ENCODE assay signal across 1 cellular context in the genomic region with DNA sequence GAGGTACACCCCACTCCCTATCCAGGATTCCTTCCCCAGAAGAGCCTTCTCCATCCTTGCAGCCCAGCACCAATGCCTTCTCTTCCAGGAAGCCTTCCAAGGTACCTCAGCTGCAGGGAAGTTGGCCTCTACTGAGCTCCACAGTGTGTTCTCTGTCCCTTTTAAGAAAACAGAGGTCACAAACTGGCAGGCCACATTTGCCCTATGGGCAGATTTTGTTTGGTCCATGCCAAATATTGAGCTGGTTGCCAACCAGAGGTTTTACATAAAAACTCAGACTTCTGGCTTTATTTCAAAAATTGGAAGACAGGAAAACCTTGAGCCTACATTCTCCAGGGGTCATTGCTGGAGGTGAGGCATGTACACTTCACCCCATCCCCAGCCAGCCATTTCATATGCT.
TF ChIP-seq lines count a peak whose summit lies in the region.

No MANE protein-coding gene starts in this region.

TF ChIP-seq in WTC11, 78 proteins besides CTCF, POLR2A, EP300 and RAD21 (continued from another document):
- TF ChIP-seq, protein P1, sequence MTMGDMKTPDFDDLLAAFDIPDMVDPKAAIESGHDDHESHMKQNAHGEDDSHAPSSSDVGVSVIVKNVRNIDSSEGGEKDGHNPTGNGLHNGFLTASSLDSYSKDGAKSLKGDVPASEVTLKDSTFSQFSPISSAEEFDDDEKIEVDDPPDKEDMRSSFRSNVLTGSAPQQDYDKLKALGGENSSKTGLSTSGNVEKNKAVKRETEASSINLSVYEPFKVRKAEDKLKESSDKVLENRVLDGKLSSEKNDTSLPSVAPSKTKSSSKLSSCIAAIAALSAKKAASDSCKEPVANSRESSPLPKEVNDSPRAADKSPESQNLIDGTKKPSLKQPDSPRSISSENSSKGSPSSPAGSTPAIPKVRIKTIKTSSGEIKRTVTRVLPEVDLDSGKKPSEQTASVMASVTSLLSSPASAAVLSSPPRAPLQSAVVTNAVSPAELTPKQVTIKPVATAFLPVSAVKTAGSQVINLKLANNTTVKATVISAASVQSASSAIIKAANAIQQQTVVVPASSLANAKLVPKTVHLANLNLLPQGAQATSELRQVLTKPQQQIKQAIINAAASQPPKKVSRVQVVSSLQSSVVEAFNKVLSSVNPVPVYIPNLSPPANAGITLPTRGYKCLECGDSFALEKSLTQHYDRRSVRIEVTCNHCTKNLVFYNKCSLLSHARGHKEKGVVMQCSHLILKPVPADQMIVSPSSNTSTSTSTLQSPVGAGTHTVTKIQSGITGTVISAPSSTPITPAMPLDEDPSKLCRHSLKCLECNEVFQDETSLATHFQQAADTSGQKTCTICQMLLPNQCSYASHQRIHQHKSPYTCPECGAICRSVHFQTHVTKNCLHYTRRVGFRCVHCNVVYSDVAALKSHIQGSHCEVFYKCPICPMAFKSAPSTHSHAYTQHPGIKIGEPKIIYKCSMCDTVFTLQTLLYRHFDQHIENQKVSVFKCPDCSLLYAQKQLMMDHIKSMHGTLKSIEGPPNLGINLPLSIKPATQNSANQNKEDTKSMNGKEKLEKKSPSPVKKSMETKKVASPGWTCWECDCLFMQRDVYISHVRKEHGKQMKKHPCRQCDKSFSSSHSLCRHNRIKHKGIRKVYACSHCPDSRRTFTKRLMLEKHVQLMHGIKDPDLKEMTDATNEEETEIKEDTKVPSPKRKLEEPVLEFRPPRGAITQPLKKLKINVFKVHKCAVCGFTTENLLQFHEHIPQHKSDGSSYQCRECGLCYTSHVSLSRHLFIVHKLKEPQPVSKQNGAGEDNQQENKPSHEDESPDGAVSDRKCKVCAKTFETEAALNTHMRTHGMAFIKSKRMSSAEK (CRISPR knock-in tag; IDR thresholded peaks at IDR 0.05; ENCODE audit: borderline replicate concordance), result no peak
- TF ChIP-seq FOXP1 (CRISPR knock-in tag; IDR thresholded peaks at IDR 0.05; ENCODE audit: borderline replicate concordance), result no peak
- TF ChIP-seq ZNF671 (CRISPR knock-in tag; IDR thresholded peaks at IDR 0.05), result no peak
- no peak for TF ChIP-seq IRF2 (CRISPR knock-in tag; IDR thresholded peaks at IDR 0.05; ENCODE audit: borderline replicate concordance, low read depth)
- no peak for TF ChIP-seq NFATC4 (CRISPR knock-in tag; IDR thresholded peaks at IDR 0.05)
- TF ChIP-seq, protein P2, sequence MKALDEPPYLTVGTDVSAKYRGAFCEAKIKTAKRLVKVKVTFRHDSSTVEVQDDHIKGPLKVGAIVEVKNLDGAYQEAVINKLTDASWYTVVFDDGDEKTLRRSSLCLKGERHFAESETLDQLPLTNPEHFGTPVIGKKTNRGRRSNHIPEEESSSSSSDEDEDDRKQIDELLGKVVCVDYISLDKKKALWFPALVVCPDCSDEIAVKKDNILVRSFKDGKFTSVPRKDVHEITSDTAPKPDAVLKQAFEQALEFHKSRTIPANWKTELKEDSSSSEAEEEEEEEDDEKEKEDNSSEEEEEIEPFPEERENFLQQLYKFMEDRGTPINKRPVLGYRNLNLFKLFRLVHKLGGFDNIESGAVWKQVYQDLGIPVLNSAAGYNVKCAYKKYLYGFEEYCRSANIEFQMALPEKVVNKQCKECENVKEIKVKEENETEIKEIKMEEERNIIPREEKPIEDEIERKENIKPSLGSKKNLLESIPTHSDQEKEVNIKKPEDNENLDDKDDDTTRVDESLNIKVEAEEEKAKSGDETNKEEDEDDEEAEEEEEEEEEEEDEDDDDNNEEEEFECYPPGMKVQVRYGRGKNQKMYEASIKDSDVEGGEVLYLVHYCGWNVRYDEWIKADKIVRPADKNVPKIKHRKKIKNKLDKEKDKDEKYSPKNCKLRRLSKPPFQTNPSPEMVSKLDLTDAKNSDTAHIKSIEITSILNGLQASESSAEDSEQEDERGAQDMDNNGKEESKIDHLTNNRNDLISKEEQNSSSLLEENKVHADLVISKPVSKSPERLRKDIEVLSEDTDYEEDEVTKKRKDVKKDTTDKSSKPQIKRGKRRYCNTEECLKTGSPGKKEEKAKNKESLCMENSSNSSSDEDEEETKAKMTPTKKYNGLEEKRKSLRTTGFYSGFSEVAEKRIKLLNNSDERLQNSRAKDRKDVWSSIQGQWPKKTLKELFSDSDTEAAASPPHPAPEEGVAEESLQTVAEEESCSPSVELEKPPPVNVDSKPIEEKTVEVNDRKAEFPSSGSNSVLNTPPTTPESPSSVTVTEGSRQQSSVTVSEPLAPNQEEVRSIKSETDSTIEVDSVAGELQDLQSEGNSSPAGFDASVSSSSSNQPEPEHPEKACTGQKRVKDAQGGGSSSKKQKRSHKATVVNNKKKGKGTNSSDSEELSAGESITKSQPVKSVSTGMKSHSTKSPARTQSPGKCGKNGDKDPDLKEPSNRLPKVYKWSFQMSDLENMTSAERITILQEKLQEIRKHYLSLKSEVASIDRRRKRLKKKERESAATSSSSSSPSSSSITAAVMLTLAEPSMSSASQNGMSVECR (CRISPR knock-in tag; IDR thresholded peaks at IDR 0.05; ENCODE audit: borderline replicate concordance), result no peak
- TF ChIP-seq, protein P3, sequence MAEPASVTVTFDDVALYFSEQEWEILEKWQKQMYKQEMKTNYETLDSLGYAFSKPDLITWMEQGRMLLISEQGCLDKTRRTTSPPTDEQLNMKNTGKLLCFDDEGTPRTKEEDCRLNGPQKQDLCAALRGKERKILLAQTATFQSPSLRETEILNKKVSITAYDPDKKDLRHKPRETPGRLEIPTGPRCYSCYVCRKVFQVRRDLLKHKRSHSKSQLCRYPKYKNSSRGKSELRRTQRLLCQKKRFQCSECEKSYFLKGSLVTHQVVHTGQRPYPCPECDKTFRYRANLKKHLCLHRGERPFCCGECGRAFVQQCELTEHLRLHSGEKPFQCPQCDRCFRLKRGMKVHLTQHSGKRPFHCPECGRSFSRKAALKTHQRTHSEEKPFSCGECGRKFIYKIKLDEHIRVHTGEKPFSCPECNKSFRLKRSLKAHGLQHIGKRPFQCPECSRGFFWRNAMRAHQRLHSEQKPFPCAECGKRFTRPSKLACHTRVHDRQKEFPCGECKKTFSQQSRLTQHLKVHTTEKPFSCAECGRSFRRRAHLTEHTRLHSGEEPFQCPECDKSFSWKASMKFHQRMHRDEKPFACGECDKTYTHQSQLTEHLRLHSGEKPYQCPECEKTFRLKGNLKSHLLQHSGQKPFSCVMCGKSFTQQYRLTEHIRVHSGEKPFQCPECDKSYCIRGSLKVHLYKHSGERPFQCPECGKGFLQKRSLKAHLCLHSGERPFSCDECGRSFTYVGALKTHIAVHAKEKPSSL (CRISPR knock-in tag; conservative IDR thresholded peaks at IDR 0.05), result no peak
- TF ChIP-seq, protein P4, sequence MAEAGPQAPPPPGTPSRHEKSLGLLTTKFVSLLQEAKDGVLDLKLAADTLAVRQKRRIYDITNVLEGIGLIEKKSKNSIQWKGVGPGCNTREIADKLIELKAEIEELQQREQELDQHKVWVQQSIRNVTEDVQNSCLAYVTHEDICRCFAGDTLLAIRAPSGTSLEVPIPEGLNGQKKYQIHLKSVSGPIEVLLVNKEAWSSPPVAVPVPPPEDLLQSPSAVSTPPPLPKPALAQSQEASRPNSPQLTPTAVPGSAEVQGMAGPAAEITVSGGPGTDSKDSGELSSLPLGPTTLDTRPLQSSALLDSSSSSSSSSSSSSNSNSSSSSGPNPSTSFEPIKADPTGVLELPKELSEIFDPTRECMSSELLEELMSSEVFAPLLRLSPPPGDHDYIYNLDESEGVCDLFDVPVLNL (CRISPR knock-in tag; IDR thresholded peaks at IDR 0.05; ENCODE audit: borderline replicate concordance, low read depth), result no peak
- TF ChIP-seq GRHL2 (CRISPR knock-in tag; IDR thresholded peaks at IDR 0.05; ENCODE audit: insufficient replicate concordance, severe bottlenecking), result no peak
